Comparison of ENCODE assay signal across 21 cellular contexts in genomic region chr7:47779341-47779771, GRCh38.
"Had no signal": no experiment of that assay in that cellular context is flagged by ENCODE, and none has a peak within 500 bp of the region (broad histone marks: within the 10 kb centered on the region; RNA-seq: fewer than 3 reads in every experiment).

No MANE protein-coding gene starts in this region.

- H3K27me3 ChIP-seq: colonic mucosa, gastrocnemius medialis, heart left ventricle, sigmoid colon, spleen, thyroid gland had no signal

- H3K4me3 Mint-ChIP-seq: activated CD4-positive, alpha-beta T cell treated with anti-CD3 and anti-CD28 coated beads, Interleukin-2, amount 10 ng/mL, durations not matched to agents 24 days and 14 days; activated CD8-positive, alpha-beta T cell treated with anti-CD3 and anti-CD28 coated beads, Interleukin-2, amount 10 ng/mL, durations not matched to agents 7 days and 5 days; activated naive CD8-positive, alpha-beta T cell treated with anti-CD3 and anti-CD28 coated beads, Interleukin-2, amount 10 ng/mL, durations not matched to agents 7 days and 5 days; activated T-cell treated with anti-CD3 and anti-CD28 coated beads, Interleukin-2, amount 50 U/mL, for 24 hours; brain; naive thymus-derived CD4-positive, alpha-beta T cell had no signal

- H3K9me3 Mint-ChIP-seq: activated CD4-positive, alpha-beta T cell treated with anti-CD3 and anti-CD28 coated beads, Interleukin-2, amount 10 ng/mL, durations not matched to agents 24 days and 14 days; activated naive CD8-positive, alpha-beta T cell treated with anti-CD3 and anti-CD28 coated beads, Interleukin-2, amount 10 ng/mL, durations not matched to agents 7 days and 5 days; activated T-cell treated with anti-CD3 and anti-CD28 coated beads, Interleukin-2, amount 50 U/mL, for 24 hours; activated T-helper 2 cell treated with anti-CD3 and anti-CD28 coated beads, Interferon-gamma antibody, Interleukin-2, Interleukin-4, amounts not matched to agents 10 μg/mL and 5 μg/mL and 100 μg/mL, durations not matched to agents 14 hours and 24 hours and 36 hours had no signal

- H3K27me3 Mint-ChIP-seq: activated CD4-positive, alpha-beta T cell treated with anti-CD3 and anti-CD28 coated beads, Interleukin-2, amount 10 ng/mL, durations not matched to agents 24 days and 14 days had no signal

- H3K4me1 ChIP-seq: colonic mucosa, parathyroid adenoma had no signal

- H3K4me3 ChIP-seq: colonic mucosa, gastrocnemius medialis, heart left ventricle, left ventricle myocardium inferior, mucosa of descending colon, sigmoid colon, spleen, thyroid gland had no signal

- H3K27ac Mint-ChIP-seq: activated CD4-positive, alpha-beta T cell treated with anti-CD3 and anti-CD28 coated beads, Interleukin-2, amount 10 ng/mL, durations not matched to agents 24 days and 14 days; activated CD8-positive, alpha-beta T cell treated with anti-CD3 and anti-CD28 coated beads, Interleukin-2, amount 10 ng/mL, durations not matched to agents 7 days and 5 days; activated naive CD8-positive, alpha-beta T cell treated with anti-CD3 and anti-CD28 coated beads, Interleukin-2, amount 10 ng/mL, durations not matched to agents 7 days and 5 days; activated T-cell treated with anti-CD3 and anti-CD28 coated beads, Interleukin-2, amount 50 U/mL, for 24 hours; activated T-helper 2 cell treated with anti-CD3 and anti-CD28 coated beads, Interferon-gamma antibody, Interleukin-2, Interleukin-4, amounts not matched to agents 10 μg/mL and 5 μg/mL and 100 μg/mL, durations not matched to agents 14 hours and 24 hours and 36 hours; naive thymus-derived CD4-positive, alpha-beta T cell had no signal

- H3K9me3 ChIP-seq: colonic mucosa, gastrocnemius medialis, mucosa of descending colon, sigmoid colon, thyroid gland had no signal

- ATAC-seq: activated CD8-positive, alpha-beta T cell treated with anti-CD3 and anti-CD28 coated beads, Interleukin-2, amount 10 ng/mL, durations not matched to agents 7 days and 5 days; gastrocnemius medialis; heart left ventricle; mucosa of descending colon; naive thymus-derived CD4-positive, alpha-beta T cell had no signal

- H3K36me3 ChIP-seq: colonic mucosa, gastrocnemius medialis, heart left ventricle, left ventricle myocardium inferior, sigmoid colon, spleen, thyroid gland had no signal

- H3K27ac ChIP-seq: colonic mucosa, gastrocnemius medialis, heart left ventricle, left ventricle myocardium inferior, parathyroid adenoma, sigmoid colon, spleen, thyroid gland had no signal

- H3K4me1 Mint-ChIP-seq: activated CD4-positive, alpha-beta T cell treated with anti-CD3 and anti-CD28 coated beads, Interleukin-2, amount 10 ng/mL, durations not matched to agents 24 days and 14 days; activated naive CD8-positive, alpha-beta T cell treated with anti-CD3 and anti-CD28 coated beads, Interleukin-2, amount 10 ng/mL, durations not matched to agents 7 days and 5 days; naive thymus-derived CD4-positive, alpha-beta T cell had no signal

- H3K36me3 Mint-ChIP-seq: activated naive CD8-positive, alpha-beta T cell treated with anti-CD3 and anti-CD28 coated beads, Interleukin-2, amount 10 ng/mL, durations not matched to agents 7 days and 5 days; brain; naive thymus-derived CD4-positive, alpha-beta T cell had no signal

- DNase-seq: activated CD4-positive, alpha-beta T cell treated with anti-CD3 and anti-CD28 coated beads, Interleukin-2, amount 10 ng/mL, durations not matched to agents 24 days and 14 days; activated CD8-positive, alpha-beta T cell treated with anti-CD3 and anti-CD28 coated beads, Interleukin-2, amount 10 ng/mL, durations not matched to agents 7 days and 5 days; activated naive CD4-positive, alpha-beta T cell treated with Interleukin-2 at 50 U/mL for 16 hours; activated naive CD8-positive, alpha-beta T cell treated with anti-CD3 and anti-CD28 coated beads, Interleukin-2, amount 10 ng/mL, durations not matched to agents 7 days and 5 days; activated T-cell treated with anti-CD3 and anti-CD28 coated beads, Interleukin-2, amount 50 U/mL, for 24 hours; colonic mucosa; erythroblast; gastrocnemius medialis; heart left ventricle; left ventricle myocardium inferior; mammary epithelial cell; mucosa of descending colon; naive thymus-derived CD4-positive, alpha-beta T cell; sigmoid colon; spleen; stimulated activated naive CD4-positive, alpha-beta T cell; T1000; thyroid gland had no signal
